In the genomic region with DNA sequence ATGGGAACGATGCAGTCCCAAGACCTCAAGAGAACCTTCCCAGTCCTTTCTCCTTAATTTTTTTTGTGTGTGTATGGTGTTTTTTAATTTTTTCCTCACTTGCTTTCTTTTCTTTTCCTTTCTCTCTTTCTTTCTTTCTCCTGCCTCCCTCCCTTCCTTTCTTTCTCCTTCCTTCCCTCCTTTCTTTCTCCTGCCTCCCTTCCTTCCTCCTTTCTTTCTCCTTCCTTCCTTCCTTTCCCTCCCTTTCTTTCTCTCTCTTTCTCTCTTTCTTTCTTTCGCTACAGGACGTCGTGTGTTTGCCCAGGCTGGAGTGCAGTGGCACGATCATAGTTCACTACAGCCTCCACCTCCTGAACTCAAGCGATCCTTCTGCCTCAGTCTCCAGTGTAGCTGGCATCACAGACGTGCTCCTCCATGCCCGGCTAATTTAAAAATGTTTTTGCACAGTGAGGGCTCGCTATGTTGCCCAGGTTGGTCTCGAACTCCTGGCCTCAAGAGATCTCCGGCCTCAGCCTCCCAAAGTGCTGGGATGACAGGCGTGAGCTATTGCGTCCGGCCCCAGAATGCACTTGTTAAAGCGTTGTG, we compare ENCODE assay signal across 8 cellular contexts. TPM values are rescaled to one million over a fixed set of nuclear protein-coding genes. Genes with fewer than 3 reads are reported as not detected.
DNase-seq lines count a peak whose midpoint lies in the region; ATAC-seq and TF ChIP-seq lines count a peak whose summit lies in the region.

No MANE protein-coding gene starts in this region.

- H3K9ac ChIP-seq in H9 (ENCODE audit: extremely low read depth, insufficient read length, low read length): no peak overlapping the region
- peak overlapping the region; percentile 94 for H3K9ac ChIP-seq in skeletal muscle satellite cell (ENCODE audit: low read depth, low read length)

- TF ChIP-seq POLR2A in gastroesophageal sphincter (IDR thresholded peaks at IDR 0.05): no peak

- POLR2A ChIA-PET in WTC11 (lab: Charles Lee): interaction anchor here (0.5 to 1.9 kb wide), 5 partner anchors 12 to 549 kb away, joined by 3 to 8 read pairs (median 4); a partner anchor contains a TSS

- CTCF ChIA-PET in WTC11 (lab: Charles Lee): interaction anchor here (0.6 to 2.0 kb wide), 17 partner anchors 8 to 684 kb away, joined by 3 to 19 read pairs (median 4); a partner anchor contains a TSS

- H3K4me2 ChIP-seq in H9 (ENCODE audit: insufficient read depth, insufficient read length, low read length) (no peak overlapping the region), skeletal muscle satellite cell (ENCODE audit: low read length) (peak overlapping the region; percentile 98)

- H3K27ac ChIP-seq in H9 (ENCODE audit: insufficient read length, low read depth, low read length): no peak overlapping the region
- H3K27ac ChIP-seq in gastroesophageal sphincter: peak overlapping the region; percentile 66 to 99 (median 98)

- no peaks in the 10 kb centered on the region for H3K79me1 ChIP-seq in H9 (ENCODE audit: insufficient read depth, low read depth, low read length, poor library complexity, severe bottlenecking)

- H3K9me3 ChIP-seq in H9 (ENCODE audit: control insufficient read depth, low read depth, low read length): no peaks in the 10 kb centered on the region
- H3K9me3 ChIP-seq in gastroesophageal sphincter: no peaks in the 10 kb centered on the region
- H3K9me3 ChIP-seq in skeletal muscle satellite cell (replicated peaks; ENCODE audit: low read length): no peaks in the 10 kb centered on the region

- H2BK15ac ChIP-seq in H9 (ENCODE audit: low read depth, low read length): no peak overlapping the region

- H3K4me1 ChIP-seq in H9 (ENCODE audit: insufficient read depth, low read length) (no peaks in the 10 kb centered on the region), gastroesophageal sphincter (peaks cover 0 to 45% (median 18%) of the 10 kb centered on the region in 3 donors), skeletal muscle satellite cell (ENCODE audit: control insufficient read depth, insufficient read depth, low read length) (peaks cover 12% of the 10 kb centered on the region)

- no peak overlapping the region for H2BK120ac ChIP-seq in H9 (ENCODE audit: low read depth, low read length, poor library complexity, severe bottlenecking)

- H3K79me2 ChIP-seq in H9 (ENCODE audit: insufficient read depth, low read length): no peaks in the 10 kb centered on the region

- no peak overlapping the region for H2BK20ac ChIP-seq in H9 (ENCODE audit: low read depth, low read length, poor library complexity, severe bottlenecking)

- H3K27me3 Mint-ChIP-seq in H9 (ENCODE audit: low read depth) (peaks cover 30% of the 10 kb centered on the region), WTC11 (ENCODE audit: low read depth) (peaks cover 19% of the 10 kb centered on the region)

- H3K36me3 Mint-ChIP-seq in H9 (ENCODE audit: insufficient read depth in 1 of 3, low read depth in 3 of 3) (peaks cover under 1 to 13% (median 6%) of the 10 kb centered on the region in 3 experiments; a peak in 5 of 7 replicates), WTC11 (peaks cover 4% of the 10 kb centered on the region; the same call in 1 of the 2 replicates)

- no peak overlapping the region for H3K4ac ChIP-seq in H9 (ENCODE audit: low read depth, low read length)

- H4K8ac ChIP-seq in H9 (replicated peaks; ENCODE audit: insufficient read length, low read depth, low read length): no peak overlapping the region

- H3K4me3 ChIP-seq in gastroesophageal sphincter: peak overlapping the region; percentile 34 to 80
- peak overlapping the region; percentile 92 for H3K4me3 ChIP-seq in skeletal muscle satellite cell (ENCODE audit: low read length)

- peaks cover 3% of the 10 kb centered on the region; the same call in 1 of the 2 replicates for H3K27me3 ChIP-seq in H9 (ENCODE audit: insufficient read depth, low read length)
- H3K27me3 ChIP-seq in gastroesophageal sphincter: no peaks in the 10 kb centered on the region
- H3K27me3 ChIP-seq in skeletal muscle satellite cell (ENCODE audit: control insufficient read depth, insufficient read depth, low read length): no peaks in the 10 kb centered on the region

- no peak for TF ChIP-seq EP300 in gastroesophageal sphincter (IDR thresholded peaks at IDR 0.05)

- H3K56ac ChIP-seq in H9 (ENCODE audit: insufficient read length, low read depth, low read length): no peak overlapping the region

- H3K23me2 ChIP-seq in H9 (ENCODE audit: insufficient read length, low read depth, low read length, poor library complexity, severe bottlenecking): no peaks in the 10 kb centered on the region

- ATAC-seq in WTC11 (no peak), gastroesophageal sphincter (no peak), HG02623 (IDR thresholded peaks at IDR 0.05; ENCODE audit: unreplicated experiment) (no peak)

- no peak overlapping the region for H3K23ac ChIP-seq in H9 (ENCODE audit: insufficient read length, low read depth, low read length)

- no peak overlapping the region for H4K5ac ChIP-seq in H9 (ENCODE audit: insufficient read length, low read depth, low read length)

- no peak overlapping the region for H2BK12ac ChIP-seq in H9 (ENCODE audit: insufficient read length, low read depth, low read length)

- no peak for TF ChIP-seq CTCF in H9 (conservative IDR thresholded peaks at IDR 0.05)
- TF ChIP-seq CTCF in WTC11 (IDR thresholded peaks at IDR 0.05): no peak
- no peak for TF ChIP-seq CTCF in gastroesophageal sphincter (IDR thresholded peaks at IDR 0.05)

- no peak overlapping the region for H2BK5ac ChIP-seq in H9 (ENCODE audit: insufficient read length, low read length)

- no peak overlapping the region for H3K27ac Mint-ChIP-seq in H9
- H3K27ac Mint-ChIP-seq in WTC11: no peak overlapping the region

- WGBS in H9 (ENCODE audit: extremely low coverage, insufficient read length, low lambda C conversion rate): no CpG with 5 or more reads among the region's 15 CpGs
- WGBS in gastroesophageal sphincter (ENCODE audit: low coverage in 1 of 2), 2 donors: 53% methylated on average over 9 of the region's 15 CpGs; no CpG with 5 or more reads in 1 of the 2 donors

- no peak overlapping the region for H3K14ac ChIP-seq in H9 (ENCODE audit: insufficient read depth, low read length)

- no peak overlapping the region for H2AFZ ChIP-seq in H9 (ENCODE audit: low read length)

- DNase-seq in H9: no peak
- DNase-seq in WTC11 (ENCODE audit: low spot score): no peak
- no peak for DNase-seq in globus pallidus (ENCODE audit: low spot score)
- DNase-seq in DMS114 treated with DMSO at 0.1 percent for 48 hours (lab: John Stamatoyannopoulos, UW; ENCODE audit: unreplicated experiment): no peak
- no peak for DNase-seq in foreskin melanocyte

- peak overlapping the region; percentile 45 to 73 for H3K4me3 Mint-ChIP-seq in H9
- H3K4me3 Mint-ChIP-seq in WTC11: peak overlapping the region; percentile 26

- peaks cover 0 to 3% of the 10 kb centered on the region in 2 experiments; a peak in 2 of 5 replicates for H3K9me3 Mint-ChIP-seq in H9
- peaks cover 7% of the 10 kb centered on the region; the same call in 1 of the 2 replicates for H3K9me3 Mint-ChIP-seq in WTC11

- H3K36me3 ChIP-seq in gastroesophageal sphincter: peaks cover 0 to 2% of the 10 kb centered on the region in 2 donors
- peaks cover 8% of the 10 kb centered on the region for H3K36me3 ChIP-seq in skeletal muscle satellite cell (ENCODE audit: insufficient read depth, low read length)

- no peak overlapping the region for H3T11ph ChIP-seq in H9 (ENCODE audit: low read length)

- no peak overlapping the region for H4K91ac ChIP-seq in H9 (ENCODE audit: insufficient read length, low read depth, low read length)

- no peaks in the 10 kb centered on the region for H4K20me1 ChIP-seq in H9 (ENCODE audit: control insufficient read depth, insufficient read depth, insufficient read length)

- H2AK5ac ChIP-seq in H9 (ENCODE audit: insufficient read length, low read length): no peak overlapping the region

- H3K4me1 Mint-ChIP-seq in H9 (peaks cover 9% of the 10 kb centered on the region in 2 experiments), WTC11 (peaks cover 5% of the 10 kb centered on the region)

- H3K18ac ChIP-seq in H9 (ENCODE audit: insufficient read length, low read depth, low read length): no peak overlapping the region

TF ChIP-seq in WTC11, 78 proteins besides CTCF, POLR2A, EP300 and RAD21:
- TF ChIP-seq, protein P1, sequence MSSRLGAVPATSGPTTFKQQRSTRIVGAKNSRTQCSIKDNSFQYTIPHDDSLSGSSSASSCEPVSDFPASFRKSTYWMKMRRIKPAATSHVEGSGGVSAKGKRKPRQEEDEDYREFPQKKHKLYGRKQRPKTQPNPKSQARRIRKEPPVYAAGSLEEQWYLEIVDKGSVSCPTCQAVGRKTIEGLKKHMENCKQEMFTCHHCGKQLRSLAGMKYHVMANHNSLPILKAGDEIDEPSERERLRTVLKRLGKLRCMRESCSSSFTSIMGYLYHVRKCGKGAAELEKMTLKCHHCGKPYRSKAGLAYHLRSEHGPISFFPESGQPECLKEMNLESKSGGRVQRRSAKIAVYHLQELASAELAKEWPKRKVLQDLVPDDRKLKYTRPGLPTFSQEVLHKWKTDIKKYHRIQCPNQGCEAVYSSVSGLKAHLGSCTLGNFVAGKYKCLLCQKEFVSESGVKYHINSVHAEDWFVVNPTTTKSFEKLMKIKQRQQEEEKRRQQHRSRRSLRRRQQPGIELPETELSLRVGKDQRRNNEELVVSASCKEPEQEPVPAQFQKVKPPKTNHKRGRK (CRISPR knock-in tag; IDR thresholded peaks at IDR 0.05; ENCODE audit: borderline replicate concordance): peak; percentile 86; the same call in 1 of the 2 replicates
- TF ChIP-seq, protein P2, sequence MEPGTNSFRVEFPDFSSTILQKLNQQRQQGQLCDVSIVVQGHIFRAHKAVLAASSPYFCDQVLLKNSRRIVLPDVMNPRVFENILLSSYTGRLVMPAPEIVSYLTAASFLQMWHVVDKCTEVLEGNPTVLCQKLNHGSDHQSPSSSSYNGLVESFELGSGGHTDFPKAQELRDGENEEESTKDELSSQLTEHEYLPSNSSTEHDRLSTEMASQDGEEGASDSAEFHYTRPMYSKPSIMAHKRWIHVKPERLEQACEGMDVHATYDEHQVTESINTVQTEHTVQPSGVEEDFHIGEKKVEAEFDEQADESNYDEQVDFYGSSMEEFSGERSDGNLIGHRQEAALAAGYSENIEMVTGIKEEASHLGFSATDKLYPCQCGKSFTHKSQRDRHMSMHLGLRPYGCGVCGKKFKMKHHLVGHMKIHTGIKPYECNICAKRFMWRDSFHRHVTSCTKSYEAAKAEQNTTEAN (CRISPR knock-in tag; IDR thresholded peaks at IDR 0.05): no peak

RNA-seq across cellular contexts. Expression of a gene that starts 0.7 kb away (rescaled TPM):
- total RNA-seq in H9 (2021) (39.7 and 40.7 TPM in 2 replicates), WTC11 (2021) (38.5 to 46.3 TPM (median 42.6 TPM) in 3 replicates), gastroesophageal sphincter (100 to 1,000 TPM in 2 of 4 donors, 10 to 100 TPM in 2; 64.2 to 113 (median 97.3) TPM)
- 36.8 and 38.0 TPM in 2 replicates for total RNA-seq in skeletal muscle satellite cell (2012; rRNA removed)

RNA-seq across cellular contexts. Expression of a gene that starts 12.0 kb away (rescaled TPM):
- total RNA-seq in H9 (2021) (25.9 and 28.0 TPM in 2 replicates), WTC11 (2021) (23.5 to 25.9 TPM (median 25.6 TPM) in 3 replicates), gastroesophageal sphincter (10 to 100 TPM; 10.1 to 19.7 (median 13.7) TPM)
- total RNA-seq in skeletal muscle satellite cell (2012; rRNA removed): 14.7 and 16.4 TPM in 2 replicates
